ENCODE assay signal across 13 cellular contexts in genomic region chr18:59748628-59749360, GRCh38. TPM values are rescaled to one million over a fixed set of nuclear protein-coding genes. Genes with fewer than 3 reads are reported as not detected.
A peak's percentile ranks its signal among the peaks of the same experiment; 100 is the strongest.
DNase-seq lines count a peak whose midpoint lies in the region; TF ChIP-seq lines count a peak whose summit lies in the region.
"Had no signal": no experiment of that assay in that cellular context is flagged by ENCODE, and none has a peak within 500 bp of the region (broad histone marks: within the 10 kb centered on the region; RNA-seq: fewer than 3 reads in every experiment).

No MANE protein-coding gene starts in this region.

- H3K9me3 ChIP-seq in fibroblast of lung (ENCODE audit: control insufficient read depth, insufficient read depth, low read depth, low read length), result no peaks in the 10 kb centered on the region
- no peaks in the 10 kb centered on the region for H3K9me3 ChIP-seq in tibial artery
- H3K9me3 ChIP-seq: gastrocnemius medialis, testis had no signal

- no peak for TF ChIP-seq CTCF in RWPE1 (conservative IDR thresholded peaks at IDR 0.05; ENCODE audit: low read depth)
- no peak for TF ChIP-seq CTCF in fibroblast of lung (conservative IDR thresholded peaks at IDR 0.05 in 1 of 2, IDR thresholded peaks at IDR 0.05 in 1 of 2; ENCODE audit: low read depth in 1 of 2, low read length in 2 of 2)
- no peak for TF ChIP-seq CTCF in tibial artery (IDR thresholded peaks at IDR 0.05)

- POLR2A ChIA-PET in RWPE1 (lab: Yijun Ruan, JAX; ENCODE audit: low non-redundant PET), result no interaction called here

- no peaks in the 10 kb centered on the region for H3K36me3 ChIP-seq in fibroblast of lung (ENCODE audit: control insufficient read depth, insufficient read depth, low read length)
- no peaks in the 10 kb centered on the region for H3K36me3 ChIP-seq in tibial artery
- H3K36me3 ChIP-seq: gastrocnemius medialis had no signal

- intact Hi-C loops in tibial artery (cut with DNase I; ENCODE audit: low total_unique reads), result no loop called here

- H4K20me1 ChIP-seq in fibroblast of lung (ENCODE audit: control insufficient read depth, extremely low read depth, insufficient read depth, low read length), result no peaks in the 10 kb centered on the region

- H3K4me1 ChIP-seq in fibroblast of lung (ENCODE audit: control insufficient read depth, extremely low read depth, insufficient read depth, low read length), result peaks cover 22% of the 10 kb centered on the region
- peaks cover 0 to 4% (median 0%) of the 10 kb centered on the region in 4 donors for H3K4me1 ChIP-seq in tibial artery
- H3K4me1 ChIP-seq: gastrocnemius medialis, testis had no signal

- no peak overlapping the region for H2AFZ ChIP-seq in fibroblast of lung (ENCODE audit: low read length)

- no peak overlapping the region for H3K9ac ChIP-seq in fibroblast of lung (ENCODE audit: insufficient read depth, low read length)

- H3K27ac ChIP-seq in RWPE1, result no peak overlapping the region
- peak overlapping the region; percentile 75 for H3K27ac ChIP-seq in fibroblast of lung (ENCODE audit: insufficient read depth, low read length)
- no peak overlapping the region for H3K27ac ChIP-seq in tibial artery
- H3K27ac ChIP-seq: gastrocnemius medialis, testis had no signal

- H3K4me3 ChIP-seq in fibroblast of lung (replicated peaks in 1 of 4; ENCODE audit: control extremely low read depth in 1 of 4, insufficient read depth in 1 of 4, low read depth in 3 of 4, low read length in 4 of 4), result no peak overlapping the region
- no peak overlapping the region for H3K4me3 ChIP-seq in skeletal muscle cell (ENCODE audit: low read depth, low read length)
- no peak overlapping the region for H3K4me3 ChIP-seq in tibial artery
- H3K4me3 ChIP-seq: gastrocnemius medialis, testis had no signal

- H3K79me2 ChIP-seq in fibroblast of lung (ENCODE audit: control insufficient read depth, insufficient read depth, low read length), result no peaks in the 10 kb centered on the region

- H3K27me3 ChIP-seq in fibroblast of lung (ENCODE audit: control insufficient read depth, insufficient read depth, low read length), result no peaks in the 10 kb centered on the region
- H3K27me3 ChIP-seq in tibial artery, result no peaks in the 10 kb centered on the region
- H3K27me3 ChIP-seq: gastrocnemius medialis, testis had no signal

- DNase-seq in GM04504 (ENCODE audit: low read depth), result peak; percentile 73
- DNase-seq in RWPE1 (ENCODE audit: low spot score), result peak; percentile 26
- peak; percentile 74 to 97 for DNase-seq in fibroblast of lung (ENCODE audit: low read depth in 2 of 2)
- peak; percentile 54 for DNase-seq in skeletal muscle cell (ENCODE audit: low read depth)
- no peak for DNase-seq in pons (ENCODE audit: low spot score)
- DNase-seq in tibial artery, result no peak
- DNase-seq in NCI-H1694 treated with DMSO at 0.1 percent for 48 hours (lab: John Stamatoyannopoulos, UW), result no peak
- no peak for DNase-seq in NCI-H2196 (lab: John Stamatoyannopoulos, UW; ENCODE audit: unreplicated experiment)
- DNase-seq: activated CD4-positive, alpha-beta T cell treated with anti-CD3 and anti-CD28 coated beads, Interleukin-2, amount 50 U/mL, for 4 hours; gastrocnemius medialis; natural killer cell; testis had no signal

- CTCF ChIA-PET in RWPE1 (lab: Yijun Ruan, JAX), result no interaction called here

- H3K4me2 ChIP-seq in fibroblast of lung (ENCODE audit: extremely low read depth, insufficient read depth, low read length), result no peak overlapping the region

RNA-seq across cellular contexts. Expression of gene CCBE1, which starts 51.6 kb away (rescaled TPM):
- 60.9 and 122 TPM in 2 replicates for total RNA-seq in fibroblast of lung
- polyA plus RNA-seq in fibroblast of lung, result 122 and 178 TPM in 2 replicates
- 141 and 169 TPM in 2 replicates for polyA plus RNA-seq in fibroblast of lung (2012)
- polyA minus RNA-seq in fibroblast of lung (ENCODE audit: low replicate concordance), result 94.6 and 298 TPM in 2 replicates
- total RNA-seq: T-helper 2 cell treated with Interferon-gamma antibody and Interleukin-4, amounts not matched to agents 100 ng/mL and 5 ng/mL, for 36 hours had no signal

Comparison
In these comparisons a context has a peak if more than half of its experiments do, and no peak if none do; other contexts are left out.
1. DNase-seq: peak in GM04504 (single experiment), RWPE1 (single experiment), fibroblast of lung (2 of 2) and skeletal muscle cell (single experiment); none in pons (single experiment), tibial artery (0 of 2), NCI-H1694 treated with DMSO at 0.1 percent for 48 hours (single experiment) and NCI-H2196 (single experiment).